ENCODE assay signal across 11 cellular contexts in genomic region chr6:90583783-90584481, GRCh38. TPM values are rescaled to one million over a fixed set of nuclear protein-coding genes. Genes with fewer than 3 reads are reported as not detected.
DNase-seq lines count a peak whose midpoint lies in the region; ATAC-seq and TF ChIP-seq lines count a peak whose summit lies in the region.
"Had no signal": no experiment of that assay in that cellular context is flagged by ENCODE, and none has a peak within 500 bp of the region (broad histone marks: within the 10 kb centered on the region; RNA-seq: fewer than 3 reads in every experiment).

No MANE protein-coding gene starts in this region.

- POLR2A ChIA-PET in WTC11 (lab: Charles Lee), result no interaction called here

- DNase-seq in activated naive CD4-positive, alpha-beta T cell treated with anti-CD3 and anti-CD28 coated beads, Interleukin-2, amount 50 U/mL, for 72 hours (ENCODE audit: low spot score in 2 of 2), result no peak
- no peak for DNase-seq in activated naive CD4-positive, alpha-beta T cell treated with anti-CD3 and anti-CD28 coated beads, Interleukin-2, amount 10 ng/mL, durations not matched to agents 7 days and 5 days
- DNase-seq in WTC11 (ENCODE audit: low spot score), result no peak
- DNase-seq in fibroblast of villous mesenchyme (ENCODE audit: low read depth), result no peak
- no peak for DNase-seq in type B pancreatic cell (ENCODE audit: extremely low spot score, unreplicated experiment)
- DNase-seq in omental fat pad (ENCODE audit: low spot score), result no peak
- DNase-seq in AG08396 (ENCODE audit: low spot score), result no peak
- DNase-seq: activated naive CD4-positive, alpha-beta T cell; NCI-H748 treated with DMSO at 0.1 percent for 48 hours had no signal

- peaks cover 47% of the 10 kb centered on the region for H3K4me1 Mint-ChIP-seq in activated naive CD4-positive, alpha-beta T cell treated with anti-CD3 and anti-CD28 coated beads, Interleukin-2, amount 10 ng/mL, durations not matched to agents 7 days and 5 days
- H3K4me1 Mint-ChIP-seq in WTC11 (peaks cover 30% of the 10 kb centered on the region), type B pancreatic cell (ENCODE audit: unreplicated experiment) (peaks cover 24% of the 10 kb centered on the region)

- H3K9me3 Mint-ChIP-seq in activated naive CD4-positive, alpha-beta T cell treated with anti-CD3 and anti-CD28 coated beads, Interleukin-2, amount 50 U/mL, for 72 hours, result no peaks in the 10 kb centered on the region
- H3K9me3 Mint-ChIP-seq in activated naive CD4-positive, alpha-beta T cell treated with anti-CD3 and anti-CD28 coated beads, Interleukin-2, amount 10 ng/mL, durations not matched to agents 7 days and 5 days, result no peaks in the 10 kb centered on the region
- H3K9me3 Mint-ChIP-seq in WTC11 (no peaks in the 10 kb centered on the region), type B pancreatic cell (no peaks in the 10 kb centered on the region)

- H3K4me3 Mint-ChIP-seq in activated naive CD4-positive, alpha-beta T cell treated with anti-CD3 and anti-CD28 coated beads, Interleukin-2, amount 10 ng/mL, durations not matched to agents 7 days and 5 days, result no peak overlapping the region
- H3K4me3 Mint-ChIP-seq in WTC11 (peak overlapping the region; percentile 9; the same call in 1 of the 2 replicates), type B pancreatic cell (peak overlapping the region; percentile 58)

- CTCF ChIA-PET in activated naive CD4-positive, alpha-beta T cell treated with anti-CD3 and anti-CD28 coated beads, Interleukin-2, amount 10 ng/mL, durations not matched to agents 7 days and 5 days (lab: Charles Lee), result interaction anchor here (0.7 kb wide), 1 partner anchor 106 kb away, joined by 3 read pairs; no protein-coding TSS in a partner anchor
- CTCF ChIA-PET in WTC11 (lab: Charles Lee), result no interaction called here

- TF ChIP-seq CTCF in WTC11 (IDR thresholded peaks at IDR 0.05), result no peak
- no peak for TF ChIP-seq CTCF in fibroblast of villous mesenchyme (IDR thresholded peaks at IDR 0.05; ENCODE audit: insufficient read depth, low read depth, low read length)
- TF ChIP-seq CTCF in type B pancreatic cell (conservative IDR thresholded peaks at IDR 0.05), result no peak
- TF ChIP-seq CTCF in omental fat pad (IDR thresholded peaks at IDR 0.05), result no peak

- H3K36me3 Mint-ChIP-seq in activated naive CD4-positive, alpha-beta T cell treated with anti-CD3 and anti-CD28 coated beads, Interleukin-2, amount 50 U/mL, for 72 hours, result peaks cover 6 to 15% of the 10 kb centered on the region in 2 donors
- peaks cover 10% of the 10 kb centered on the region for H3K36me3 Mint-ChIP-seq in activated naive CD4-positive, alpha-beta T cell treated with anti-CD3 and anti-CD28 coated beads, Interleukin-2, amount 10 ng/mL, durations not matched to agents 7 days and 5 days
- peaks cover 2% of the 10 kb centered on the region; the same call in 1 of the 2 replicates for H3K36me3 Mint-ChIP-seq in WTC11
- no peaks in the 10 kb centered on the region for H3K36me3 Mint-ChIP-seq in type B pancreatic cell

- peaks cover 9% of the 10 kb centered on the region for H3K27me3 Mint-ChIP-seq in activated naive CD4-positive, alpha-beta T cell treated with anti-CD3 and anti-CD28 coated beads, Interleukin-2, amount 10 ng/mL, durations not matched to agents 7 days and 5 days
- H3K27me3 Mint-ChIP-seq in WTC11 (ENCODE audit: low read depth) (peaks cover 11% of the 10 kb centered on the region), type B pancreatic cell (peaks cover 5% of the 10 kb centered on the region)

- peak overlapping the region; percentile 65 to 82 for H3K27ac Mint-ChIP-seq in activated naive CD4-positive, alpha-beta T cell treated with anti-CD3 and anti-CD28 coated beads, Interleukin-2, amount 50 U/mL, for 72 hours
- H3K27ac Mint-ChIP-seq in activated naive CD4-positive, alpha-beta T cell treated with anti-CD3 and anti-CD28 coated beads, Interleukin-2, amount 10 ng/mL, durations not matched to agents 7 days and 5 days, result no peak overlapping the region
- H3K27ac Mint-ChIP-seq in WTC11, result no peak overlapping the region
- H3K27ac Mint-ChIP-seq in type B pancreatic cell, result peak overlapping the region; percentile 3

- H3K4me3 ChIP-seq in fibroblast of villous mesenchyme (ENCODE audit: low read depth, low read length), result peak overlapping the region; percentile 60
- H3K4me3 ChIP-seq: coronary artery had no signal

- ATAC-seq in activated naive CD4-positive, alpha-beta T cell treated with anti-CD3 and anti-CD28 coated beads, Interleukin-2, amount 50 U/mL, for 72 hours, result no peak
- ATAC-seq in WTC11, result no peak
- no peak for ATAC-seq in omental fat pad (ENCODE audit: low FRiP score)
- ATAC-seq in HG02623 (IDR thresholded peaks at IDR 0.05; ENCODE audit: unreplicated experiment), result no peak

TF ChIP-seq in WTC11, 78 proteins besides CTCF, POLR2A, EP300 and RAD21 (continues in another document):
- TF ChIP-seq PRRX2 (CRISPR knock-in tag; IDR thresholded peaks at IDR 0.05), result no peak
- no peak for TF ChIP-seq ARID4B (CRISPR knock-in tag; IDR thresholded peaks at IDR 0.05; ENCODE audit: borderline replicate concordance)
- TF ChIP-seq USF1 (CRISPR knock-in tag; IDR thresholded peaks at IDR 0.05), result no peak
- TF ChIP-seq TP53 (CRISPR knock-in tag; IDR thresholded peaks at IDR 0.05), result no peak
- TF ChIP-seq, protein P1, sequence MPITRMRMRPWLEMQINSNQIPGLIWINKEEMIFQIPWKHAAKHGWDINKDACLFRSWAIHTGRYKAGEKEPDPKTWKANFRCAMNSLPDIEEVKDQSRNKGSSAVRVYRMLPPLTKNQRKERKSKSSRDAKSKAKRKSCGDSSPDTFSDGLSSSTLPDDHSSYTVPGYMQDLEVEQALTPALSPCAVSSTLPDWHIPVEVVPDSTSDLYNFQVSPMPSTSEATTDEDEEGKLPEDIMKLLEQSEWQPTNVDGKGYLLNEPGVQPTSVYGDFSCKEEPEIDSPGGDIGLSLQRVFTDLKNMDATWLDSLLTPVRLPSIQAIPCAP (CRISPR knock-in tag; IDR thresholded peaks at IDR 0.05), result no peak

RNA-seq across cellular contexts. Expression of gene MAP3K7, which starts 2.9 kb away (rescaled TPM):
- total RNA-seq in activated naive CD4-positive, alpha-beta T cell treated with anti-CD3 and anti-CD28 coated beads, Interleukin-2, amount 50 U/mL, for 72 hours, result 10 to 100 TPM; 34.5 to 36.4 TPM
- total RNA-seq in WTC11 (2021) (32.2 to 36.7 TPM (median 34.8 TPM) in 3 replicates), fibroblast of villous mesenchyme (36.1 and 51.4 TPM in 2 replicates), type B pancreatic cell (ENCODE audit: low replicate concordance) (20.2 and 34.1 TPM in 2 replicates), omental fat pad (10 to 100 TPM; 21.7 to 27.9 (median 25.3) TPM)

Comparison
In these comparisons a context has a peak if more than half of its experiments do, and no peak if none do; other contexts are left out.
1. H3K27ac Mint-ChIP-seq: peak in activated naive CD4-positive, alpha-beta T cell treated with anti-CD3 and anti-CD28 coated beads, Interleukin-2, amount 50 U/mL, for 72 hours (2 of 2) and type B pancreatic cell (single experiment); none in activated naive CD4-positive, alpha-beta T cell treated with anti-CD3 and anti-CD28 coated beads, Interleukin-2, amount 10 ng/mL, durations not matched to agents 7 days and 5 days (single experiment) and WTC11 (single experiment).